ENCODE assay signal across 26 cellular contexts in the genomic region with DNA sequence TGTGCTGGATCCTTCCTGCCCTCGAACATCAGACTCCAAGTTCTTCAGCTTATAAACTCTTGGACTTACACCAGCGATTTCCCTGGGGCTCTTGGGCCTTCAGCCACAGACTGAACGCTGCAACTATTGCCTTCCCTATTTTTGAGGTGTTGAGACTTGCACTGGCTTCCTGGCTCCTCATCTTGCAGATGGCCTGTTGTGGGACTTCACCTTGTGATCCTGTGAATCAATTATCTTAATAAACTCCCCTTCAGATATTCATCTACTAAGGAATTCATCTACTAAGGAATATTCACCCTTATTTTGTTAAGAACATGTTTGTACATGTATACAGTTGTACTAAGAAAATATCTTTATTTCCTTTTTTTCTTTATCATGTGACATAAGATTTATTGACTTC.
"Had no signal": no experiment of that assay in that cellular context is flagged by ENCODE, and none has a peak within 500 bp of the region (broad histone marks: within the 10 kb centered on the region; RNA-seq: fewer than 3 reads in every experiment).

No MANE protein-coding gene starts in this region.

- H3K27ac ChIP-seq: left lung, parathyroid adenoma, suprapubic skin, thoracic aorta, tibial artery, upper lobe of right lung had no signal

- H3K9me3 ChIP-seq: left lung, mucosa of descending colon, suprapubic skin, thoracic aorta, tibial artery, upper lobe of right lung had no signal

- H3K36me3 ChIP-seq: left lung, suprapubic skin, thoracic aorta, tibial artery, upper lobe of right lung had no signal

- DNase-seq: hippocampal formation; kidney; left colon; left lung; midbrain; mucosa of descending colon; naive thymus-derived CD4-positive, alpha-beta T cell; nucleus accumbens; right cardiac atrium; stimulated activated CD4-positive, alpha-beta T cell treated with anti-CD3 and anti-CD28 coated beads, Interleukin-12 subunit alpha, Interleukin-12 subunit beta, amount 100 ng/mL, for 4 hours; stimulated activated CD4-positive, alpha-beta T cell treated with anti-CD3 and anti-CD28 coated beads, Interleukin-15, amount 100 ng/mL, for 24 hours; stimulated activated CD4-positive, alpha-beta T cell treated with anti-CD3 and anti-CD28 coated beads, Interleukin-2, amount 100 ng/mL, for 24 hours; stimulated activated CD4-positive, alpha-beta T cell treated with anti-CD3 and anti-CD28 coated beads, Interleukin-4, amount 100 ng/mL, for 1 hour; stimulated activated naive B cell treated with anti-CD40 and anti-IgM and Interleukin-4, amounts not matched to agents 10 μg/mL and 1 μg/mL and 100 μg/mL, for 72 hours; stimulated activated naive CD8-positive, alpha-beta T cell treated with anti-CD3 and anti-CD28 coated beads, Interleukin-15, Interleukin-2, amounts not matched to agents 100 U/mL and 50 U/mL, for 24 hours; tibial artery; trophoblast cell; upper lobe of right lung had no signal

- H3K9ac ChIP-seq: parathyroid adenoma had no signal

- H3K79me2 ChIP-seq: parathyroid adenoma had no signal

- H3K27me3 ChIP-seq: left lung, suprapubic skin, tibial artery, upper lobe of right lung had no signal

- FAIRE-seq: kidney, urothelium cell line had no signal

- ATAC-seq: left colon; left lung; mucosa of descending colon; naive thymus-derived CD4-positive, alpha-beta T cell; natural killer cell treated with Interleukin-12 subunit alpha and Interleukin-12 subunit beta and Interleukin-15 and Interleukin-18, amount 100 ng/mL, for 72 hours; right cardiac atrium; sciatic nerve; stimulated activated naive B cell treated with anti-CD40 and anti-IgM and Interleukin-4, amounts not matched to agents 10 μg/mL and 1 μg/mL and 100 μg/mL, for 72 hours; stimulated activated naive CD8-positive, alpha-beta T cell treated with anti-CD3 and anti-CD28 coated beads, Interleukin-15, Interleukin-2, amounts not matched to agents 100 U/mL and 50 U/mL, for 24 hours; upper lobe of right lung had no signal

- H3K4me1 ChIP-seq: left lung, parathyroid adenoma, suprapubic skin, tibial artery, upper lobe of right lung had no signal

- H3K4me3 ChIP-seq: left lung, lung, mucosa of descending colon, skin epidermis, suprapubic skin, thoracic aorta, tibial artery, upper lobe of right lung had no signal

- H2AFZ ChIP-seq: parathyroid adenoma had no signal
